23 cellular contexts compared by ENCODE assay signal in the genomic region with DNA sequence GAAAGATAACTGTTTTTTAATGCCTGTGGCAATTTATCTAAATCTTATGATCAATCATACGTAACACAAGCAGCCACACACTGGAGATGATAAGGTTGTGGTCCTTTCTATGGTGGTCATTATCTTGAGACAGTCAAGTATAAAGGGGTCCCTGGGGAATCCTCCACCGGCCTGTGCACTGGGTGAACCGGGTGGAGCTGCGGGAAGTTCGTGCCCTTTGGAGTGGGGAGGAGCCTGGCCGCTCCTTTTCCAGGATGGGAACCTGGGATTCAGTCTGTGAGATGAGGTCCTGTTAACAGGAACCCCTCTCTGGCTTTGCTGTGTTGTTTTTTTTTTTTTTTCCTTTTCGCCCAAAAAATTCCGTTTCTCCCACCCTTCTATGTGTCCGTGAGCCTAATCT.
DNase-seq lines count a peak whose midpoint lies in the region; ATAC-seq, FAIRE-seq and TF ChIP-seq lines count a peak whose summit lies in the region.
"Had no signal": no experiment of that assay in that cellular context is flagged by ENCODE, and none has a peak within 500 bp of the region (broad histone marks: within the 10 kb centered on the region; RNA-seq: fewer than 3 reads in every experiment).

No MANE protein-coding gene starts in this region.

- peak overlapping the region; percentile 78 for H3K27ac Mint-ChIP-seq in glutamatergic neuron (ENCODE audit: unreplicated experiment)
- H3K27ac Mint-ChIP-seq in nephron progenitor cell: peak overlapping the region; percentile 86
- H3K27ac Mint-ChIP-seq: CD14-positive monocyte; CD8-positive, alpha-beta T cell; HFFc6 had no signal

- H3K4me3 ChIP-seq in right lobe of liver (no peak overlapping the region), osteoblast (ENCODE audit: insufficient read depth, low read length) (no peak overlapping the region)
- H3K4me3 ChIP-seq: A549, BLaER1, GM12878, K562 had no signal

- H3K27me3 Mint-ChIP-seq in glutamatergic neuron (ENCODE audit: unreplicated experiment) (no peaks in the 10 kb centered on the region), nephron progenitor cell (ENCODE audit: low read depth, poor library complexity) (no peaks in the 10 kb centered on the region)

- TF ChIP-seq CTCF in glutamatergic neuron (IDR thresholded peaks at IDR 0.05; ENCODE audit: partially characterized antibody, unreplicated experiment): no peak
- TF ChIP-seq CTCF in nephron progenitor cell (IDR thresholded peaks at IDR 0.05): no peak
- TF ChIP-seq CTCF in right lobe of liver (IDR thresholded peaks at IDR 0.05): no peak
- TF ChIP-seq CTCF in osteoblast (IDR thresholded peaks at IDR 0.05; ENCODE audit: extremely low read depth, low read depth, low read length): no peak

- H3K27me3 ChIP-seq in right lobe of liver: no peaks in the 10 kb centered on the region
- no peaks in the 10 kb centered on the region for H3K27me3 ChIP-seq in osteoblast (ENCODE audit: insufficient read depth, low read length)
- H3K27me3 ChIP-seq: BLaER1 had no signal

- intact Hi-C loops in right lobe of liver (cut with DNase I): no loop called here

- ATAC-seq in right lobe of liver: no peak
- ATAC-seq: A549; CD8-positive, alpha-beta T cell; GM12878; HCT116; K562 had no signal

- H2AFZ ChIP-seq in osteoblast (ENCODE audit: low read length): no peak overlapping the region

- no peaks in the 10 kb centered on the region for H3K36me3 Mint-ChIP-seq in glutamatergic neuron (ENCODE audit: unreplicated experiment)
- H3K36me3 Mint-ChIP-seq in nephron progenitor cell (ENCODE audit: low read depth): no peaks in the 10 kb centered on the region
- H3K36me3 Mint-ChIP-seq: CD14-positive monocyte; CD8-positive, alpha-beta T cell had no signal

- no peaks in the 10 kb centered on the region for H3K9me3 Mint-ChIP-seq in glutamatergic neuron (ENCODE audit: unreplicated experiment)
- no peaks in the 10 kb centered on the region for H3K9me3 Mint-ChIP-seq in nephron progenitor cell

- DNase-seq in HuH-7 (ENCODE audit: low spot score) (peak; percentile 13), glutamatergic neuron (peak; percentile 16), nephron progenitor cell (no peak), urothelium cell line (ENCODE audit: low spot score) (no peak), right lobe of liver (no peak), osteoblast (ENCODE audit: insufficient read length, low spot score, missing footprints) (no peak), T-helper 2 cell (no peak)
- DNase-seq: AML-193; Calu3; CD8-positive, alpha-beta T cell; DMS79 treated with DMSO at 0.1 percent for 48 hours; GF-D8; GOT3; H7; HFFc6; IMR-90 had no signal

- no peaks in the 10 kb centered on the region for H3K79me2 ChIP-seq in osteoblast (ENCODE audit: insufficient read depth, low read length)

- H3K4me1 Mint-ChIP-seq in glutamatergic neuron (ENCODE audit: low read depth, unreplicated experiment) (peaks cover 8% of the 10 kb centered on the region), nephron progenitor cell (no peaks in the 10 kb centered on the region)
- H3K4me1 Mint-ChIP-seq: CD14-positive monocyte had no signal

- H3K9me3 ChIP-seq in right lobe of liver: no peaks in the 10 kb centered on the region
- H3K9me3 ChIP-seq in osteoblast (ENCODE audit: low read depth, low read length): no peaks in the 10 kb centered on the region
- H3K9me3 ChIP-seq: A549 had no signal

- H3K4me2 ChIP-seq in osteoblast (ENCODE audit: insufficient read depth, low read length): no peak overlapping the region
- H3K4me2 ChIP-seq: A549, BLaER1 had no signal

- H3K27ac ChIP-seq in right lobe of liver: no peak overlapping the region
- no peak overlapping the region for H3K27ac ChIP-seq in osteoblast (ENCODE audit: low read depth, low read length)
- H3K27ac ChIP-seq: A549, BLaER1, HL-60 had no signal

- H3K4me3 Mint-ChIP-seq in glutamatergic neuron (ENCODE audit: unreplicated experiment): peak overlapping the region; percentile 57
- H3K4me3 Mint-ChIP-seq in nephron progenitor cell: no peak overlapping the region
- H3K4me3 Mint-ChIP-seq: CD14-positive monocyte; CD8-positive, alpha-beta T cell; HFFc6 had no signal

- H3K36me3 ChIP-seq in right lobe of liver (no peaks in the 10 kb centered on the region), osteoblast (ENCODE audit: insufficient read depth, low read length) (no peaks in the 10 kb centered on the region)
- H3K36me3 ChIP-seq: BLaER1 had no signal

- no peaks in the 10 kb centered on the region for H4K20me1 ChIP-seq in osteoblast (ENCODE audit: insufficient read depth, low read length)
- H4K20me1 ChIP-seq: BLaER1 had no signal

- peak; percentile 9 for FAIRE-seq in urothelium cell line (lab: Jason Lieb, UNC)
- FAIRE-seq: A549, GM12878, K562 had no signal

- H3K4me1 ChIP-seq in right lobe of liver (no peaks in the 10 kb centered on the region), osteoblast (ENCODE audit: insufficient read depth, low read length) (no peaks in the 10 kb centered on the region)
- H3K4me1 ChIP-seq: A549, BLaER1 had no signal

- WGBS in right lobe of liver (ENCODE audit: insufficient coverage, low coverage, low lambda C conversion rate, missing lambda C conversion rate): 60% methylated on average over 8 of the region's 9 CpGs

- no peak for TF ChIP-seq POLR2A in right lobe of liver (IDR thresholded peaks at IDR 0.05)

Comparison
In these comparisons a context has a peak if more than half of its experiments do, and no peak if none do; other contexts are left out.
1. DNase-seq: peak in HuH-7 (single experiment) and glutamatergic neuron (single experiment); none in nephron progenitor cell (single experiment), urothelium cell line (single experiment), right lobe of liver (0 of 3), osteoblast (single experiment) and T-helper 2 cell (0 of 5).